17 cellular contexts compared by ENCODE assay signal in the genomic region with DNA sequence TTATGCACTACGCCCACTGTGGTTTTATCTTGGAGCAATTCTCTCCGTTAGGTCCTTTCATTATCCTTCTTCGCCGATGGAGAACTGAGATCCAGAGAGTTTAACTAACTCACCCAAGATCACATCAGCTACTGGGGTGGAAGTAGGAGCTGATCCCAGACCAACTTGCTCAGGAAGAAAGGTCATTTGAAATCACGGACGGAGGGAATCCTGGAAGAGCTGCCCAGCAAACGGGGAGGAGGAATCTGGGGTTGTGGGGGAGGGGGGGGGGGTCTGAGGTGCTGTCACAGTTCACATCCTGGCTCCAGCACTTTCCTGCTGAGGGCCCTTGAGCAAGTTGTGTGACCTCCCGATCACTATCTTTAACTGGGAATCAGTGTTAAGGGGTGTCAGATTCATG.
"Had no signal": no experiment of that assay in that cellular context is flagged by ENCODE, and none has a peak within 500 bp of the region (broad histone marks: within the 10 kb centered on the region; RNA-seq: fewer than 3 reads in every experiment).

No MANE protein-coding gene starts in this region.

- ATAC-seq: SK-N-SH treated with all-trans-retinoic acid at 6 μM for 48 hours had no signal

- H3K27ac ChIP-seq: HL-60, RWPE1 had no signal

- DNase-seq: KBM-7, NCI-H1048, NCI-H1105, NCI-H1417, NCI-H146, NCI-H1694 treated with DMSO at 0.1 percent for 48 hours, NCI-H1930, NCI-H2081, NCI-H2107, NCI-H2227 treated with DMSO at 0.1 percent for 48 hours, NCI-H524, NCI-H526 treated with DMSO at 0.1 percent for 48 hours, NCI-H748 treated with DMSO at 0.1 percent for 48 hours, SHP77 had no signal
